Comparison of ENCODE assay signal across 19 cellular contexts in the genomic region with DNA sequence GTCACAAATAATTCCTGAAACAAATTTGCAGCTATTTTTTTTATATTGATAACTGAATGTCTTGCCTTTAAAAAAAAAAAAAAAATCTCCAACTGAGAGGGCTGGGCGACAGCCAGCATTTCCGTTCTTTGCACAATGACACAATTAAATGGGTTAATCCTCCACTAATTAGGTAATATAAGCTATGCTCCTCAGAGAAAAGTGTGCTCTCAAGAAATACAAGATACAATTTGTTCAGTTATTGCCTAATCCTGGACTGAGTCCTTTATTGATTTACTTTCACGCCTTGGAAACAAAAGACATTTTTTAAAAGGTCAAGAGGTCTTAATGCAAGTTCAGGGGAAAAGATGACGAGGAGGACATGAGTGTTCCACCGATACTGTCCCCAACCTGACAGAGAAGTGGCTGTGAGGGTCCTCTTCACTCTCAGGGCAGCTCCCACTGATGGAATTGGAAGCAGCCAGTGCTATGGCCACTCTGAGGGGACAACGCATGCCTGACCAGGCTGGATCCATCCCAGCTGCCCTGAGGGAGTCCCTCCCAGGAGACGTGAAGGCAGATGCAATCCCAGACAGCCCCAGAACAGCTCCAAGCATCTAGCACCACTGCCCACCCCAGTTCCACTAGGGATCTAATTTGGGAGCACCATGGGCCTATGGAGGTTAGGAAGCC.
DNase-seq lines count a peak whose midpoint lies in the region; ATAC-seq, FAIRE-seq and TF ChIP-seq lines count a peak whose summit lies in the region.
"Had no signal": no experiment of that assay in that cellular context is flagged by ENCODE, and none has a peak within 500 bp of the region (broad histone marks: within the 10 kb centered on the region; RNA-seq: fewer than 3 reads in every experiment).

No MANE protein-coding gene starts in this region.

- H3K36me3 ChIP-seq in HepG2 (replicated peaks in 1 of 2; ENCODE audit: control insufficient read depth in 1 of 2, insufficient read depth in 2 of 2, low read length in 2 of 2) (no peaks in the 10 kb centered on the region), small intestine (ENCODE audit: control insufficient read depth in 2 of 2, insufficient read depth in 2 of 2, low read length in 2 of 2) (no peaks in the 10 kb centered on the region)

- no peak for TF ChIP-seq POLR2A in HepG2 (IDR thresholded peaks at IDR 0.05; ENCODE audit: insufficient read depth in 1 of 2, low read depth in 2 of 2, low read length in 2 of 2)

- POLR2A ChIA-PET in HepG2 (lab: Yijun Ruan, JAX) = no interaction called here

- ATAC-seq in HepG2 (peak; percentile 25; the same call in 1 of the 3 replicates), GM21619 (IDR thresholded peaks at IDR 0.05; ENCODE audit: unreplicated experiment) (no peak), GM21825 (IDR thresholded peaks at IDR 0.05; ENCODE audit: unreplicated experiment) (no peak)

- FAIRE-seq in HepG2 (lab: Jason Lieb, UNC) (no peak), small intestine (lab: Jason Lieb, UNC) (no peak)
- FAIRE-seq: H54 had no signal

- CTCF ChIA-PET in HepG2 (lab: Yijun Ruan, JAX; ENCODE audit: low intra/inter-chr PET ratio, low total read pairs) = no interaction called here

- no peak overlapping the region for H3K9ac ChIP-seq in HepG2 (ENCODE audit: insufficient read depth, low read depth, low read length)

- H2AFZ ChIP-seq in HepG2 (ENCODE audit: low read length) = no peak overlapping the region

- intact Hi-C loops in HepG2 (cut with micrococcal nuclease; ENCODE audit: unreplicated experiment) = no loop called here

- no peaks in the 10 kb centered on the region for H4K20me1 ChIP-seq in HepG2 (ENCODE audit: insufficient read depth, low read length)

- H3K4me1 ChIP-seq in HepG2 (ENCODE audit: insufficient read depth, low read length) = peaks cover 4% of the 10 kb centered on the region; the same call in 1 of the 2 replicates
- H3K4me1 ChIP-seq in small intestine (ENCODE audit: control insufficient read depth in 2 of 2, insufficient read depth in 1 of 2, low read depth in 1 of 2, low read length in 1 of 2) = no peaks in the 10 kb centered on the region

- 15% methylated on average over 5 of the region's 7 CpGs for WGBS in HepG2 (ENCODE audit: low lambda C conversion rate)
- 30 to 56% (median 43%) methylated on average over 7 of the region's 7 CpGs for WGBS in small intestine, 3 donors

- no peak for TF ChIP-seq RAD21 in HepG2 (CRISPR knock-in tag; IDR thresholded peaks at IDR 0.05)

- TF ChIP-seq EP300 in HepG2 (IDR thresholded peaks at IDR 0.05; ENCODE audit: low read depth in 2 of 2, low read length in 2 of 2) (no peak), HepG2 (CRISPR knock-in tag; IDR thresholded peaks at IDR 0.05; ENCODE audit: borderline replicate concordance) (no peak)

- H3K27me3 ChIP-seq in HepG2 (ENCODE audit: control insufficient read depth in 1 of 2, insufficient read depth in 2 of 2, low read length in 2 of 2) (no peaks in the 10 kb centered on the region; a peak in 2 of 5 replicates), small intestine (ENCODE audit: control insufficient read depth in 2 of 2, insufficient read depth in 2 of 2, low read length in 2 of 2) (no peaks in the 10 kb centered on the region)

- H3K27ac ChIP-seq in HepG2 (ENCODE audit: extremely low read length, insufficient read depth, low read length) = no peak overlapping the region
- no peak overlapping the region for H3K27ac ChIP-seq in small intestine (ENCODE audit: low read depth in 1 of 2, low read length in 1 of 2)

- H3K79me2 ChIP-seq in HepG2 (ENCODE audit: insufficient read depth, low read length) = no peaks in the 10 kb centered on the region

- no TSS peak for BruUV-seq in HepG2 (replicated peaks; lab: Mats Ljungman, UMichigan)

- in situ Hi-C loops in HepG2 (cut with HindIII; ENCODE audit: extremely low pct_ligation_motif_present, low pct_unique_long_range_greater_than_20kb) = no loop called here

- H3K4me3 ChIP-seq in HepG2 (replicated peaks in 1 of 3; ENCODE audit: insufficient read depth in 1 of 3, low read depth in 2 of 3, low read length in 3 of 3) (no peak overlapping the region), small intestine (ENCODE audit: low read depth in 1 of 2, low read length in 2 of 2) (no peak overlapping the region)

- H3K4me2 ChIP-seq in HepG2 (ENCODE audit: low read depth, low read length) = no peak overlapping the region

- DNase-seq in NOMO-1 (lab: John Stamatoyannopoulos, UW; ENCODE audit: unreplicated experiment in 2 of 2) = peak; percentile 3 to 26
- DNase-seq in NOMO-1 treated with DMSO at 0.1 percent for 48 hours (lab: John Stamatoyannopoulos, UW; ENCODE audit: unreplicated experiment) = no peak
- peak; percentile 18 for DNase-seq in NCI-H524 treated with DMSO at 0.1 percent for 48 hours (lab: John Stamatoyannopoulos, UW)
- no peak for DNase-seq in HepG2 (ENCODE audit: low spot score)
- DNase-seq in small intestine = peak; percentile 20
- no peak for DNase-seq in T-helper 2 cell
- DNase-seq: CD8-positive, alpha-beta memory T cell; DMS 273 treated with DMSO at 0.1 percent for 48 hours; EL; Karpas-422; MM.1S; NCI-H2081; NCI-H345; NCI-H748 treated with DMSO at 0.1 percent for 48 hours; OCI-M1; RPMI8226 had no signal

- TF ChIP-seq CTCF in HepG2 (CRISPR knock-in tag; IDR thresholded peaks at IDR 0.05) = no peak

- H3K9me3 ChIP-seq in HepG2 (ENCODE audit: low read length) (no peaks in the 10 kb centered on the region), small intestine (ENCODE audit: control insufficient read depth, low read depth) (no peaks in the 10 kb centered on the region)

TF ChIP-seq in HepG2, 621 proteins besides CTCF, POLR2A, EP300 and RAD21 (continues in another document):
- TF ChIP-seq ZNF383 (CRISPR knock-in tag; IDR thresholded peaks at IDR 0.05; ENCODE audit: borderline replicate concordance) = no peak
- TF ChIP-seq SETDB1 (CRISPR knock-in tag; IDR thresholded peaks at IDR 0.05; ENCODE audit: borderline replicate concordance) = no peak
- no peak for TF ChIP-seq NFATC3 (CRISPR knock-in tag; IDR thresholded peaks at IDR 0.05)
- TF ChIP-seq SOX5 (CRISPR knock-in tag; IDR thresholded peaks at IDR 0.05; ENCODE audit: borderline replicate concordance) = peak; percentile 44; the same call in 1 of the 2 replicates
- TF ChIP-seq CEBPB (IDR thresholded peaks at IDR 0.05; ENCODE audit: borderline replicate concordance, low read depth, low read length) = peak; percentile 13; the same call in 1 of the 2 replicates
- TF ChIP-seq, protein P1, sequence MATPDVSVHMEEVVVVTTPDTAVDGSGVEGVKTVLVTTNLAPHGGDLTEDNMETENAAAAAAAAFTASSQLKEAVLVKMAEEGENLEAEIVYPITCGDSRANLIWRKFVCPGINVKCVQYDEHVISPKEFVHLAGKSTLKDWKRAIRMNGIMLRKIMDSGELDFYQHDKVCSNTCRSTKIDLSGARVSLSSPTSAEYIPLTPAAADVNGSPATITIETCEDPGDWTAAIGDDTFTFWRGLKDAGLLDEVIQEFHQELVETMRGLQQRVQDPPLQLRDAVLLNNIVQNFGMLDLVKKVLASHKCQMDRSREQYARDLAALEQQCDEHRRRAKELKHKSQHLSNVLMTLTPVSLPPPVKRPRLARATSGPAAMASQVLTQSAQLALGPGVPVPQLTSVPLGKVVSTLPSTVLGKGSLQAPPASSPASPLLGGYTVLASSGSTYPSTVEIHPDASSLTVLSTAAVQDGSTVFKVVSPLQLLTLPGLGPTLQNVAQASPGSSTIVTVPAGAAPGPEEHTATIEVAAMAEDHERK (CRISPR knock-in tag; IDR thresholded peaks at IDR 0.05; ENCODE audit: low read depth) = no peak
- no peak for TF ChIP-seq CCAR2 (optimal IDR thresholded peaks at IDR 0.05; ENCODE audit: low read depth, low read length)
- no peak for TF ChIP-seq ZNF24 (IDR thresholded peaks at IDR 0.05)
- no peak for TF ChIP-seq SOX13 (IDR thresholded peaks at IDR 0.05)
- TF ChIP-seq SOX13 (CRISPR knock-in tag; conservative IDR thresholded peaks at IDR 0.05 in 1 of 2, IDR thresholded peaks at IDR 0.05 in 1 of 2) = 0 out of 4 replicates have a peak, but pooled peaks of 1 of the 2 experiments have one; percentile 33
- no peak for TF ChIP-seq ZNF589 (CRISPR knock-in tag; conservative IDR thresholded peaks at IDR 0.05)
- no peak for TF ChIP-seq U2AF2 (IDR thresholded peaks at IDR 0.05; ENCODE audit: low read depth, low read length)
- TF ChIP-seq, protein P2, sequence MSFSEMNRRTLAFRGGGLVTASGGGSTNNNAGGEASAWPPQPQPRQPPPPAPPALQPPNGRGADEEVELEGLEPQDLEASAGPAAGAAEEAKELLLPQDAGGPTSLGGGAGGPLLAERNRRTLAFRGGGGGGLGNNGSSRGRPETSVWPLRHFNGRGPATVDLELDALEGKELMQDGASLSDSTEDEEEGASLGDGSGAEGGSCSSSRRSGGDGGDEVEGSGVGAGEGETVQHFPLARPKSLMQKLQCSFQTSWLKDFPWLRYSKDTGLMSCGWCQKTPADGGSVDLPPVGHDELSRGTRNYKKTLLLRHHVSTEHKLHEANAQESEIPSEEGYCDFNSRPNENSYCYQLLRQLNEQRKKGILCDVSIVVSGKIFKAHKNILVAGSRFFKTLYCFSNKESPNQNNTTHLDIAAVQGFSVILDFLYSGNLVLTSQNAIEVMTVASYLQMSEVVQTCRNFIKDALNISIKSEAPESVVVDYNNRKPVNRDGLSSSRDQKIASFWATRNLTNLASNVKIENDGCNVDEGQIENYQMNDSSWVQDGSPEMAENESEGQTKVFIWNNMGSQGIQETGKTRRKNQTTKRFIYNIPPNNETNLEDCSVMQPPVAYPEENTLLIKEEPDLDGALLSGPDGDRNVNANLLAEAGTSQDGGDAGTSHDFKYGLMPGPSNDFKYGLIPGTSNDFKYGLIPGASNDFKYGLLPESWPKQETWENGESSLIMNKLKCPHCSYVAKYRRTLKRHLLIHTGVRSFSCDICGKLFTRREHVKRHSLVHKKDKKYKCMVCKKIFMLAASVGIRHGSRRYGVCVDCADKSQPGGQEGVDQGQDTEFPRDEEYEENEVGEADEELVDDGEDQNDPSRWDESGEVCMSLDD (CRISPR knock-in tag; IDR thresholded peaks at IDR 0.05; ENCODE audit: borderline replicate concordance) = no peak
- no peak for TF ChIP-seq PHF8 (CRISPR knock-in tag; IDR thresholded peaks at IDR 0.05)
- TF ChIP-seq, protein P3, sequence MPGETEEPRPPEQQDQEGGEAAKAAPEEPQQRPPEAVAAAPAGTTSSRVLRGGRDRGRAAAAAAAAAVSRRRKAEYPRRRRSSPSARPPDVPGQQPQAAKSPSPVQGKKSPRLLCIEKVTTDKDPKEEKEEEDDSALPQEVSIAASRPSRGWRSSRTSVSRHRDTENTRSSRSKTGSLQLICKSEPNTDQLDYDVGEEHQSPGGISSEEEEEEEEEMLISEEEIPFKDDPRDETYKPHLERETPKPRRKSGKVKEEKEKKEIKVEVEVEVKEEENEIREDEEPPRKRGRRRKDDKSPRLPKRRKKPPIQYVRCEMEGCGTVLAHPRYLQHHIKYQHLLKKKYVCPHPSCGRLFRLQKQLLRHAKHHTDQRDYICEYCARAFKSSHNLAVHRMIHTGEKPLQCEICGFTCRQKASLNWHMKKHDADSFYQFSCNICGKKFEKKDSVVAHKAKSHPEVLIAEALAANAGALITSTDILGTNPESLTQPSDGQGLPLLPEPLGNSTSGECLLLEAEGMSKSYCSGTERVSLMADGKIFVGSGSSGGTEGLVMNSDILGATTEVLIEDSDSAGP (CRISPR knock-in tag; IDR thresholded peaks at IDR 0.05; ENCODE audit: borderline replicate concordance) = no peak

Comparison
In these comparisons a context has a peak if more than half of its experiments do, and no peak if none do; other contexts are left out.
1. DNase-seq: peak in NOMO-1 (2 of 2), NCI-H524 treated with DMSO at 0.1 percent for 48 hours (single experiment) and small intestine (single experiment); none in NOMO-1 treated with DMSO at 0.1 percent for 48 hours (single experiment), HepG2 (single experiment) and T-helper 2 cell (0 of 5).